20 cellular contexts compared by ENCODE assay signal in the genomic region with DNA sequence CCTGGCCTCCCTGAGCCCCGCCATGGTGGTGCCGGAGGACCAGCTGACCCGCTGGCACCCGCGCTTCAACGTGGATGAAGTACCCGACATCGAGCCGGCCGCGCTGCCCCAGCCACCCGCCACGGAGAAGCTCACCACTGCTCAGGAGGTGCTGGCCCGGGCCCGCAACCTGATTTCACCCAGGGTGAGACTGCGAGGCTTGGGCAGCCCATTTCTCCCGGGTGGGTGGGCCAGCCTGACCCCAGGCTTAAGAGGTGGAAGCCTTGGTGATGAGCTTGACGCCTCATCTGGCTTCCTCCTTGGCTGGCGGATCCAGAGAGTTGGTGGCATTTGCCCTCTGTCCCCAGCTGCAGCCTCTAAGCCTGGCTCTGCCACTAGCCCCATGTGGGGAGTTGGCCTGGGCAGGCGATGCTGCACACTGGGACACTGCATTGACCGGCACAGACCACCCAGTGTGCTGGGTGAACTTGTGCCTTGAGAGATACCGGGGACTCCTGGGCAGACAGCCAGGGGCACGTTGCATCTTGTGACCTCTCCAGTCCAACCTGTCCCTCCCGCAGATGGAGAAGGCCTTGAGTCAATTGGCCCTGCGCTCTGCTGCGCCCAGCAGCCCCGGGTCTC. TPM values are rescaled to one million over a fixed set of nuclear protein-coding genes. Genes with fewer than 3 reads are reported as not detected.
DNase-seq lines count a peak whose midpoint lies in the region; ATAC-seq, FAIRE-seq and TF ChIP-seq lines count a peak whose summit lies in the region.
"Had no signal": no experiment of that assay in that cellular context is flagged by ENCODE, and none has a peak within 500 bp of the region (broad histone marks: within the 10 kb centered on the region; RNA-seq: fewer than 3 reads in every experiment).

No MANE protein-coding gene starts in this region.

- TF ChIP-seq EP300 in A549 (IDR thresholded peaks at IDR 0.05) = no peak
- TF ChIP-seq EP300 in HepG2 (IDR thresholded peaks at IDR 0.05; ENCODE audit: low read depth in 2 of 2, low read length in 2 of 2) = no peak
- no peak for TF ChIP-seq EP300 in HepG2 (CRISPR knock-in tag; IDR thresholded peaks at IDR 0.05; ENCODE audit: borderline replicate concordance)

- H3K4me2 ChIP-seq in A549 (no peak overlapping the region), HepG2 (ENCODE audit: low read depth, low read length) (no peak overlapping the region)

- peaks cover 35% of the 10 kb centered on the region for H3K79me2 ChIP-seq in HepG2 (ENCODE audit: insufficient read depth, low read length)

- H4K20me1 ChIP-seq in HepG2 (ENCODE audit: insufficient read depth, low read length) = peaks cover 14% of the 10 kb centered on the region; the same call in 1 of the 2 replicates

- DNase-seq in A549 (ENCODE audit: low read depth in 1 of 2, low spot score in 1 of 2) = no peak
- DNase-seq in RWPE2 (ENCODE audit: low spot score) = peak; percentile 76
- DNase-seq in HepG2 (ENCODE audit: low spot score) = no peak
- no peak for DNase-seq in germinal center (ENCODE audit: low spot score)
- DNase-seq: activated CD4-positive, alpha-beta T cell treated with anti-CD3 and anti-CD28 coated beads, Interleukin-2, amount 50 U/mL, for 4 hours; activated T-cell treated with anti-CD3 and anti-CD28 coated beads, Interleukin-2, amount 50 U/mL, for 72 hours; EL; left lung; NCI-H146; NCI-H2171 treated with DMSO at 0.1 percent for 48 hours; nephron progenitor cell; PC-3 had no signal

- H3K4me3 ChIP-seq in A549 (no peak overlapping the region), RWPE2 (ENCODE audit: severe bottlenecking) (no peak overlapping the region), HepG2 (replicated peaks in 1 of 3; ENCODE audit: insufficient read depth in 1 of 3, low read depth in 2 of 3, low read length in 3 of 3) (no peak overlapping the region)
- H3K4me3 ChIP-seq: heart left ventricle, left lung, SJSA1, tibial artery had no signal

- H3K9me3 ChIP-seq in A549 (no peaks in the 10 kb centered on the region), RWPE2 (ENCODE audit: severe bottlenecking) (no peaks in the 10 kb centered on the region), HepG2 (ENCODE audit: low read length) (no peaks in the 10 kb centered on the region)
- H3K9me3 ChIP-seq: HAP-1, heart left ventricle, left lung, SJSA1, tibial artery had no signal

- ATAC-seq in A549 = no peak
- ATAC-seq in RWPE2 (ENCODE audit: low read depth) = no peak
- ATAC-seq in HepG2 = no peak
- no peak for ATAC-seq in HG03460 (IDR thresholded peaks at IDR 0.05; ENCODE audit: unreplicated experiment)
- ATAC-seq in GM19328 (IDR thresholded peaks at IDR 0.05; ENCODE audit: unreplicated experiment) = no peak
- ATAC-seq: activated T-cell treated with anti-CD3 and anti-CD28 coated beads, Interleukin-2, amount 50 U/mL, for 72 hours; heart left ventricle; left lung; PC-3; stimulated activated memory B cell treated with anti-CD40 and anti-IgM and Interleukin-4, amounts not matched to agents 10 μg/mL and 1 μg/mL and 100 μg/mL, for 72 hours had no signal

- in situ Hi-C loops in HepG2 (cut with HindIII; ENCODE audit: extremely low pct_ligation_motif_present, low pct_unique_long_range_greater_than_20kb) = no loop called here

- no peak for TF ChIP-seq POLR2A in A549 (IDR thresholded peaks at IDR 0.05; ENCODE audit: low read length)
- TF ChIP-seq POLR2A in HepG2 (IDR thresholded peaks at IDR 0.05; ENCODE audit: insufficient read depth in 1 of 2, low read depth in 2 of 2, low read length in 2 of 2) = peak in 1 of 2 experiments; percentile 58; a peak in 2 of 4 replicates

- CTCF ChIA-PET in A549 (lab: Yijun Ruan, JAX) (interaction anchor here (1.0 to 1.4 kb wide), 3 partner anchors 21 to 70 kb away, joined by 3 to 6 read pairs (median 4); partner anchors contain the start of gene PIEZO1), HepG2 (lab: Yijun Ruan, JAX; ENCODE audit: low intra/inter-chr PET ratio, low total read pairs) (no interaction called here)

- TF ChIP-seq CTCF in A549 (IDR thresholded peaks at IDR 0.05) = no peak
- no peak for TF ChIP-seq CTCF in C4-2B (conservative IDR thresholded peaks at IDR 0.05)
- TF ChIP-seq CTCF in RWPE2 (IDR thresholded peaks at IDR 0.05; ENCODE audit: poor library complexity, severe bottlenecking) = no peak
- TF ChIP-seq CTCF in HepG2 (CRISPR knock-in tag; IDR thresholded peaks at IDR 0.05) = no peak

- FAIRE-seq in A549 (lab: Jason Lieb, UNC) (no peak), HepG2 (lab: Jason Lieb, UNC) (no peak)

- H3K27me3 ChIP-seq in RWPE2 (ENCODE audit: insufficient read depth, poor library complexity, severe bottlenecking) = no peaks in the 10 kb centered on the region
- H3K27me3 ChIP-seq in HepG2 (ENCODE audit: control insufficient read depth in 1 of 2, insufficient read depth in 2 of 2, low read length in 2 of 2) = no peaks in the 10 kb centered on the region
- H3K27me3 ChIP-seq: heart left ventricle, SJSA1, tibial artery had no signal

- H3K4me1 ChIP-seq in A549 (peaks cover 30% of the 10 kb centered on the region), RWPE2 (ENCODE audit: insufficient read depth, poor library complexity, severe bottlenecking) (peaks cover 6% of the 10 kb centered on the region), HepG2 (ENCODE audit: insufficient read depth, low read length) (peaks cover 43% of the 10 kb centered on the region)

- H2AFZ ChIP-seq in HepG2 (ENCODE audit: low read length) = no peak overlapping the region

- peaks cover 63% of the 10 kb centered on the region for H3K36me3 ChIP-seq in RWPE2 (ENCODE audit: low read depth)
- H3K36me3 ChIP-seq in HepG2 (replicated peaks in 1 of 2; ENCODE audit: control insufficient read depth in 1 of 2, insufficient read depth in 2 of 2, low read length in 2 of 2) = peaks cover 15 to 43% of the 10 kb centered on the region in 2 experiments

- H3K9ac ChIP-seq in HepG2 (ENCODE audit: insufficient read depth, low read depth, low read length) = no peak overlapping the region

- no TSS peak for BruUV-seq in HepG2 (replicated peaks; lab: Mats Ljungman, UMichigan)

- POLR2A ChIA-PET in A549 (lab: Yijun Ruan, JAX) = interaction anchor here (0.9 kb wide), 1 partner anchor 50 kb away, joined by 3 read pairs; the partner anchor contains the start of genes GALNS and TRAPPC2L
- POLR2A ChIA-PET in HepG2 (lab: Yijun Ruan, JAX) = interaction anchor here (1.4 to 2.2 kb wide), 3 partner anchors 43 to 47 kb away, joined by 4 to 6 read pairs (median 5); no protein-coding TSS in a partner anchor

- 0 out of 6 replicates have a peak overlapping the region, but pooled peaks of 1 of the 2 experiments have one; percentile 4 for H3K27ac ChIP-seq in A549
- H3K27ac ChIP-seq in C4-2B = 0 out of 2 replicates have a peak overlapping the region, but pooled peaks have one; percentile 1
- no peak overlapping the region for H3K27ac ChIP-seq in RWPE2 (ENCODE audit: poor library complexity, severe bottlenecking)
- H3K27ac ChIP-seq in HepG2 (ENCODE audit: extremely low read length, insufficient read depth, low read length) = peak overlapping the region; percentile 8
- H3K27ac ChIP-seq: heart left ventricle, left lung, SJSA1, tibial artery had no signal

- TF ChIP-seq RAD21 in A549 (conservative IDR thresholded peaks at IDR 0.05 in 1 of 2, IDR thresholded peaks at IDR 0.05 in 1 of 2) (no peak), HepG2 (CRISPR knock-in tag; IDR thresholded peaks at IDR 0.05) (no peak; the same call in 1 of the 2 replicates)

- 69% methylated on average over 9 of the region's 27 CpGs for WGBS in A549 (ENCODE audit: missing lambda C conversion rate)
- WGBS in HepG2 (ENCODE audit: low lambda C conversion rate) = 96% methylated on average over 22 of the region's 27 CpGs

- intact Hi-C loops in HepG2 (cut with micrococcal nuclease; ENCODE audit: unreplicated experiment) = no loop called here

RNA-seq across cellular contexts. Expression of gene CDT1, which starts 3.0 kb away (rescaled TPM):
- polyA plus RNA-seq in A549 (2011; rRNA removed) (3.4 and 3.8 TPM in 2 replicates), A549 (2017; fragmentation: RNase III; extraction: RNeasy Plus Mini Kit Qiagen cat#74134 plus additional on column Dnase treatment) (16.0 to 17.5 TPM (median 17.0 TPM) in 3 replicates), HepG2 (2011; rRNA removed) (17.9 and 23.8 TPM in 2 replicates)
- 30.8 and 47.0 TPM in 2 replicates for polyA plus RNA-seq in A549 (2012; cell fraction: cytosol; rRNA removed)
- polyA plus RNA-seq in A549 (2012; cell fraction: nucleus; rRNA removed) = 41.9 and 85.6 TPM in 2 replicates
- polyA minus RNA-seq in A549 (2011; rRNA and poly(A)+ RNA removed) = 4.1 and 6.5 TPM in 2 replicates
- total RNA-seq in HepG2 (2016; rRNA removed; fragmentation: Illumina TruSeq; extraction: Trizol) = 16.5 and 23.1 TPM in 2 replicates
- total RNA-seq in HepG2 (2016; cell fraction: cytosol; rRNA removed; fragmentation: Illumina TruSeq; extraction: Trizol; ENCODE audit: low read depth) = 14.3 and 18.2 TPM in 2 replicates
- total RNA-seq in HepG2 (2016; cell fraction: insoluble cytoplasmic fraction; rRNA removed; fragmentation: Illumina TruSeq; extraction: Trizol) = 15.0 and 21.7 TPM in 2 replicates
- total RNA-seq in HepG2 (2016; cell fraction: membrane; rRNA removed; fragmentation: Illumina TruSeq; extraction: Trizol) = 30.9 and 31.0 TPM in 2 replicates
- total RNA-seq in HepG2 (2016; cell fraction: nucleus; rRNA removed; fragmentation: Illumina TruSeq; extraction: Trizol) = 12.6 and 18.8 TPM in 2 replicates
- polyA plus RNA-seq in HepG2 (2011; cell fraction: cytosol; rRNA removed) = 15.0 and 37.3 TPM in 2 replicates
- 29.6 and 46.8 TPM in 2 replicates for polyA plus RNA-seq in HepG2 (2011; cell fraction: nucleus; rRNA removed)
- 13.5 and 17.6 TPM in 2 replicates for polyA plus RNA-seq in HepG2 (2012)
- 18.5 and 24.2 TPM in 2 replicates for polyA plus RNA-seq in HepG2 (2016; cell fraction: cytosol; fragmentation: Illumina TruSeq; extraction: Trizol; ENCODE audit: low read depth)
- polyA plus RNA-seq in HepG2 (2016; cell fraction: insoluble cytoplasmic fraction; fragmentation: Illumina TruSeq; extraction: Trizol; ENCODE audit: low read depth) = 22.4 and 29.0 TPM in 2 replicates
- 25.4 and 37.1 TPM in 2 replicates for polyA plus RNA-seq in HepG2 (2016; cell fraction: membrane; fragmentation: Illumina TruSeq; extraction: Trizol; ENCODE audit: low read depth)
- 34.6 and 39.8 TPM in 2 replicates for polyA plus RNA-seq in HepG2 (2016; cell fraction: nucleus; fragmentation: Illumina TruSeq; extraction: Trizol; ENCODE audit: insufficient read depth, low read depth)
- polyA minus RNA-seq in HepG2 (2011; rRNA and poly(A)+ RNA removed; ENCODE audit: low replicate concordance) = 25.0 and 71.0 TPM in 2 replicates
- 28.6 and 52.8 TPM in 2 replicates for polyA minus RNA-seq in HepG2 (2011; cell fraction: cytosol; rRNA and poly(A)+ RNA removed)
- 6.7 and 8.8 TPM in 2 replicates for polyA minus RNA-seq in HepG2 (2011; cell fraction: nucleus; rRNA and poly(A)+ RNA removed)

RNA-seq across cellular contexts. Expression of gene APRT, which starts 5.1 kb away (rescaled TPM):
- polyA plus RNA-seq in A549 (2011; rRNA removed) (113 and 115 TPM in 2 replicates), A549 (2017; fragmentation: RNase III; extraction: RNeasy Plus Mini Kit Qiagen cat#74134 plus additional on column Dnase treatment) (252 to 259 TPM (median 258 TPM) in 3 replicates), HepG2 (2011; rRNA removed) (155 and 210 TPM in 2 replicates)
- polyA plus RNA-seq in A549 (2012; cell fraction: cytosol; rRNA removed) = 223 and 291 TPM in 2 replicates
- 199 and 257 TPM in 2 replicates for polyA plus RNA-seq in A549 (2012; cell fraction: nucleus; rRNA removed)
- 54.2 and 54.5 TPM in 2 replicates for polyA minus RNA-seq in A549 (2011; rRNA and poly(A)+ RNA removed)
- total RNA-seq in HepG2 (2016; rRNA removed; fragmentation: Illumina TruSeq; extraction: Trizol) = 242 and 274 TPM in 2 replicates
- 163 and 167 TPM in 2 replicates for total RNA-seq in HepG2 (2016; cell fraction: cytosol; rRNA removed; fragmentation: Illumina TruSeq; extraction: Trizol; ENCODE audit: low read depth)
- total RNA-seq in HepG2 (2016; cell fraction: insoluble cytoplasmic fraction; rRNA removed; fragmentation: Illumina TruSeq; extraction: Trizol) = 238 and 275 TPM in 2 replicates
- total RNA-seq in HepG2 (2016; cell fraction: membrane; rRNA removed; fragmentation: Illumina TruSeq; extraction: Trizol) = 188 and 208 TPM in 2 replicates
- 99.7 and 110 TPM in 2 replicates for total RNA-seq in HepG2 (2016; cell fraction: nucleus; rRNA removed; fragmentation: Illumina TruSeq; extraction: Trizol)
- 94.2 and 153 TPM in 2 replicates for polyA plus RNA-seq in HepG2 (2011; cell fraction: cytosol; rRNA removed)
- polyA plus RNA-seq in HepG2 (2011; cell fraction: nucleus; rRNA removed) = 101 and 126 TPM in 2 replicates
- 136 and 175 TPM in 2 replicates for polyA plus RNA-seq in HepG2 (2012)
- polyA plus RNA-seq in HepG2 (2016; cell fraction: cytosol; fragmentation: Illumina TruSeq; extraction: Trizol; ENCODE audit: low read depth) = 172 and 184 TPM in 2 replicates
- 339 and 349 TPM in 2 replicates for polyA plus RNA-seq in HepG2 (2016; cell fraction: insoluble cytoplasmic fraction; fragmentation: Illumina TruSeq; extraction: Trizol; ENCODE audit: low read depth)
- polyA plus RNA-seq in HepG2 (2016; cell fraction: membrane; fragmentation: Illumina TruSeq; extraction: Trizol; ENCODE audit: low read depth) = 196 and 203 TPM in 2 replicates
- polyA plus RNA-seq in HepG2 (2016; cell fraction: nucleus; fragmentation: Illumina TruSeq; extraction: Trizol; ENCODE audit: insufficient read depth, low read depth) = 192 and 201 TPM in 2 replicates
- 83.2 and 86.7 TPM in 2 replicates for polyA minus RNA-seq in HepG2 (2011; rRNA and poly(A)+ RNA removed; ENCODE audit: low replicate concordance)
- 75.3 and 84.8 TPM in 2 replicates for polyA minus RNA-seq in HepG2 (2011; cell fraction: cytosol; rRNA and poly(A)+ RNA removed)
- polyA minus RNA-seq in HepG2 (2011; cell fraction: nucleus; rRNA and poly(A)+ RNA removed) = 35.7 and 49.8 TPM in 2 replicates

RNA-seq across cellular contexts. Expression of gene PIEZO1, which starts 21.6 kb away (rescaled TPM):
- polyA plus RNA-seq in A549 (2011; rRNA removed) = 26.1 and 35.9 TPM in 2 replicates
- 141 and 172 TPM in 2 replicates for polyA plus RNA-seq in A549 (2012; cell fraction: cytosol; rRNA removed)
- polyA plus RNA-seq in A549 (2012; cell fraction: nucleus; rRNA removed) = 630 and 946 TPM in 2 replicates
- 78.3 to 84.7 TPM (median 79.1 TPM) in 3 replicates for polyA plus RNA-seq in A549 (2017; fragmentation: RNase III; extraction: RNeasy Plus Mini Kit Qiagen cat#74134 plus additional on column Dnase treatment)
- 43.0 and 54.8 TPM in 2 replicates for polyA minus RNA-seq in A549 (2011; rRNA and poly(A)+ RNA removed)
- 32.5 and 85.0 TPM in 2 replicates for total RNA-seq in HepG2 (2016; rRNA removed; fragmentation: Illumina TruSeq; extraction: Trizol)
- 42.1 and 42.4 TPM in 2 replicates for total RNA-seq in HepG2 (2016; cell fraction: cytosol; rRNA removed; fragmentation: Illumina TruSeq; extraction: Trizol; ENCODE audit: low read depth)
- total RNA-seq in HepG2 (2016; cell fraction: insoluble cytoplasmic fraction; rRNA removed; fragmentation: Illumina TruSeq; extraction: Trizol) = 27.7 and 89.8 TPM in 2 replicates
- total RNA-seq in HepG2 (2016; cell fraction: membrane; rRNA removed; fragmentation: Illumina TruSeq; extraction: Trizol) = 37.0 TPM in 2 replicates
- 117 and 146 TPM in 2 replicates for total RNA-seq in HepG2 (2016; cell fraction: nucleus; rRNA removed; fragmentation: Illumina TruSeq; extraction: Trizol)
- polyA plus RNA-seq in HepG2 (2011; rRNA removed) = 67.9 and 93.5 TPM in 2 replicates
- 42.8 and 69.2 TPM in 2 replicates for polyA plus RNA-seq in HepG2 (2011; cell fraction: cytosol; rRNA removed)
- 643 and 860 TPM in 2 replicates for polyA plus RNA-seq in HepG2 (2011; cell fraction: nucleus; rRNA removed)
- polyA plus RNA-seq in HepG2 (2012) = 52.4 and 78.3 TPM in 2 replicates
- 12.7 and 13.6 TPM in 2 replicates for polyA plus RNA-seq in HepG2 (2016; cell fraction: cytosol; fragmentation: Illumina TruSeq; extraction: Trizol; ENCODE audit: low read depth)
- 33.4 and 36.7 TPM in 2 replicates for polyA plus RNA-seq in HepG2 (2016; cell fraction: insoluble cytoplasmic fraction; fragmentation: Illumina TruSeq; extraction: Trizol; ENCODE audit: low read depth)
- polyA plus RNA-seq in HepG2 (2016; cell fraction: membrane; fragmentation: Illumina TruSeq; extraction: Trizol; ENCODE audit: low read depth) = 20.6 and 22.7 TPM in 2 replicates
- polyA plus RNA-seq in HepG2 (2016; cell fraction: nucleus; fragmentation: Illumina TruSeq; extraction: Trizol; ENCODE audit: insufficient read depth, low read depth) = 296 and 336 TPM in 2 replicates
- polyA minus RNA-seq in HepG2 (2011; rRNA and poly(A)+ RNA removed; ENCODE audit: low replicate concordance) = 101 and 184 TPM in 2 replicates
- polyA minus RNA-seq in HepG2 (2011; cell fraction: cytosol; rRNA and poly(A)+ RNA removed) = 44.8 and 52.9 TPM in 2 replicates
- polyA minus RNA-seq in HepG2 (2011; cell fraction: nucleus; rRNA and poly(A)+ RNA removed) = 89.5 and 109 TPM in 2 replicates

RNA-seq across cellular contexts. Expression of gene GALNS, which starts 50.1 kb away (rescaled TPM):
- 7.0 and 14.7 TPM in 2 replicates for polyA plus RNA-seq in A549 (2011; rRNA removed)
- 17.3 and 22.2 TPM in 2 replicates for polyA plus RNA-seq in A549 (2012; cell fraction: cytosol; rRNA removed)
- 38.9 and 41.1 TPM in 2 replicates for polyA plus RNA-seq in A549 (2012; cell fraction: nucleus; rRNA removed)
- 27.9 to 31.2 TPM (median 29.9 TPM) in 3 replicates for polyA plus RNA-seq in A549 (2017; fragmentation: RNase III; extraction: RNeasy Plus Mini Kit Qiagen cat#74134 plus additional on column Dnase treatment)
- polyA minus RNA-seq in A549 (2011; rRNA and poly(A)+ RNA removed) = 9.8 and 10.2 TPM in 2 replicates
- 2.8 and 9.2 TPM in 2 replicates for total RNA-seq in HepG2 (2016; rRNA removed; fragmentation: Illumina TruSeq; extraction: Trizol)
- 3.6 and 3.7 TPM in 2 replicates for total RNA-seq in HepG2 (2016; cell fraction: cytosol; rRNA removed; fragmentation: Illumina TruSeq; extraction: Trizol; ENCODE audit: low read depth)
- total RNA-seq in HepG2 (2016; cell fraction: insoluble cytoplasmic fraction; rRNA removed; fragmentation: Illumina TruSeq; extraction: Trizol) = 2.6 and 11.0 TPM in 2 replicates
- 4.2 and 5.1 TPM in 2 replicates for total RNA-seq in HepG2 (2016; cell fraction: membrane; rRNA removed; fragmentation: Illumina TruSeq; extraction: Trizol)
- 12.2 and 14.1 TPM in 2 replicates for total RNA-seq in HepG2 (2016; cell fraction: nucleus; rRNA removed; fragmentation: Illumina TruSeq; extraction: Trizol)
- polyA plus RNA-seq in HepG2 (2011; rRNA removed) = 9.5 and 9.8 TPM in 2 replicates
- polyA plus RNA-seq in HepG2 (2011; cell fraction: cytosol; rRNA removed) = 7.1 and 10.3 TPM in 2 replicates
- 30.6 and 39.2 TPM in 2 replicates for polyA plus RNA-seq in HepG2 (2011; cell fraction: nucleus; rRNA removed)
- 8.2 and 13.0 TPM in 2 replicates for polyA plus RNA-seq in HepG2 (2012)
- polyA plus RNA-seq in HepG2 (2016; cell fraction: cytosol; fragmentation: Illumina TruSeq; extraction: Trizol; ENCODE audit: low read depth) = 2.4 and 2.8 TPM in 2 replicates
- 4.4 and 4.7 TPM in 2 replicates for polyA plus RNA-seq in HepG2 (2016; cell fraction: insoluble cytoplasmic fraction; fragmentation: Illumina TruSeq; extraction: Trizol; ENCODE audit: low read depth)
- polyA plus RNA-seq in HepG2 (2016; cell fraction: membrane; fragmentation: Illumina TruSeq; extraction: Trizol; ENCODE audit: low read depth) = 4.1 and 4.7 TPM in 2 replicates
- 27.3 and 29.9 TPM in 2 replicates for polyA plus RNA-seq in HepG2 (2016; cell fraction: nucleus; fragmentation: Illumina TruSeq; extraction: Trizol; ENCODE audit: insufficient read depth, low read depth)
- 11.5 and 13.9 TPM in 2 replicates for polyA minus RNA-seq in HepG2 (2011; rRNA and poly(A)+ RNA removed; ENCODE audit: low replicate concordance)
- 5.2 and 6.1 TPM in 2 replicates for polyA minus RNA-seq in HepG2 (2011; cell fraction: cytosol; rRNA and poly(A)+ RNA removed)
- 13.4 and 18.0 TPM in 2 replicates for polyA minus RNA-seq in HepG2 (2011; cell fraction: nucleus; rRNA and poly(A)+ RNA removed)

RNA-seq across cellular contexts. Expression of gene TRAPPC2L, which starts 50.3 kb away (rescaled TPM):
- 70.3 and 77.0 TPM in 2 replicates for polyA plus RNA-seq in A549 (2011; rRNA removed)
- polyA plus RNA-seq in A549 (2012; cell fraction: cytosol; rRNA removed) = 81.5 and 101 TPM in 2 replicates
- polyA plus RNA-seq in A549 (2012; cell fraction: nucleus; rRNA removed) = 63.1 and 63.3 TPM in 2 replicates
- polyA plus RNA-seq in A549 (2017; fragmentation: RNase III; extraction: RNeasy Plus Mini Kit Qiagen cat#74134 plus additional on column Dnase treatment) = 69.4 to 80.2 TPM (median 77.5 TPM) in 3 replicates
- 28.6 and 47.8 TPM in 2 replicates for polyA minus RNA-seq in A549 (2011; rRNA and poly(A)+ RNA removed)
- 107 and 158 TPM in 2 replicates for total RNA-seq in HepG2 (2016; rRNA removed; fragmentation: Illumina TruSeq; extraction: Trizol)
- total RNA-seq in HepG2 (2016; cell fraction: cytosol; rRNA removed; fragmentation: Illumina TruSeq; extraction: Trizol; ENCODE audit: low read depth) = 39.7 and 49.5 TPM in 2 replicates
- 117 and 161 TPM in 2 replicates for total RNA-seq in HepG2 (2016; cell fraction: insoluble cytoplasmic fraction; rRNA removed; fragmentation: Illumina TruSeq; extraction: Trizol)
- total RNA-seq in HepG2 (2016; cell fraction: membrane; rRNA removed; fragmentation: Illumina TruSeq; extraction: Trizol) = 55.4 and 64.8 TPM in 2 replicates
- total RNA-seq in HepG2 (2016; cell fraction: nucleus; rRNA removed; fragmentation: Illumina TruSeq; extraction: Trizol) = 54.9 and 68.3 TPM in 2 replicates
- 94.9 and 96.3 TPM in 2 replicates for polyA plus RNA-seq in HepG2 (2011; rRNA removed)
- 49.7 and 65.0 TPM in 2 replicates for polyA plus RNA-seq in HepG2 (2011; cell fraction: cytosol; rRNA removed)
- 60.0 and 63.3 TPM in 2 replicates for polyA plus RNA-seq in HepG2 (2011; cell fraction: nucleus; rRNA removed)
- polyA plus RNA-seq in HepG2 (2012) = 72.5 and 94.4 TPM in 2 replicates
- polyA plus RNA-seq in HepG2 (2016; cell fraction: cytosol; fragmentation: Illumina TruSeq; extraction: Trizol; ENCODE audit: low read depth) = 51.9 and 69.2 TPM in 2 replicates
- 217 and 222 TPM in 2 replicates for polyA plus RNA-seq in HepG2 (2016; cell fraction: insoluble cytoplasmic fraction; fragmentation: Illumina TruSeq; extraction: Trizol; ENCODE audit: low read depth)
- polyA plus RNA-seq in HepG2 (2016; cell fraction: membrane; fragmentation: Illumina TruSeq; extraction: Trizol; ENCODE audit: low read depth) = 75.4 and 76.3 TPM in 2 replicates
- polyA plus RNA-seq in HepG2 (2016; cell fraction: nucleus; fragmentation: Illumina TruSeq; extraction: Trizol; ENCODE audit: insufficient read depth, low read depth) = 124 and 134 TPM in 2 replicates
- polyA minus RNA-seq in HepG2 (2011; rRNA and poly(A)+ RNA removed; ENCODE audit: low replicate concordance) = 63.0 and 105 TPM in 2 replicates
- polyA minus RNA-seq in HepG2 (2011; cell fraction: cytosol; rRNA and poly(A)+ RNA removed) = 10.9 and 13.1 TPM in 2 replicates
- polyA minus RNA-seq in HepG2 (2011; cell fraction: nucleus; rRNA and poly(A)+ RNA removed) = 45.4 and 54.3 TPM in 2 replicates

Comparison
In these comparisons a context has a peak if more than half of its experiments do, and no peak if none do; other contexts are left out.
1. Of the 38 proteins assayed by ChIP-seq in both HepG2 and A549: peak only in HepG2: BCL3 and POLR2AphosphoS2; only in A549: MAX and TP53; in both: none; in neither: 33; mixed calls (peak in some experiments, not most) for 1.